1 cellular context compared by ENCODE assay signal in genomic region chr7:45682358-45682735, GRCh38.
TF ChIP-seq lines count a peak whose summit lies in the region.

No MANE protein-coding gene starts in this region.

TF ChIP-seq in SK-N-SH treated with all-trans-retinoic acid at 6 μM for 48 hours, 23 proteins besides CTCF, POLR2A, EP300 and RAD21 (continued from another document):
- TF ChIP-seq PATZ1 (CRISPR knock-in tag; IDR thresholded peaks at IDR 0.05; ENCODE audit: borderline replicate concordance) (no peak), CSDC2 (CRISPR knock-in tag; IDR thresholded peaks at IDR 0.05) (no peak), ZNF8 (CRISPR knock-in tag; IDR thresholded peaks at IDR 0.05) (no peak), ZFP30 (CRISPR knock-in tag; IDR thresholded peaks at IDR 0.05) (no peak), ESRRG (CRISPR knock-in tag; IDR thresholded peaks at IDR 0.05) (no peak), GLIS3 (CRISPR knock-in tag; IDR thresholded peaks at IDR 0.05) (no peak), ZFP3 (CRISPR knock-in tag; IDR thresholded peaks at IDR 0.05) (no peak)
TF ChIP-seq in SK-N-SH treated with all-trans-retinoic acid at 6 μM for 48 hours: peak in this region for 0.
